Comparison of ENCODE assay signal across 21 cellular contexts in the genomic region with DNA sequence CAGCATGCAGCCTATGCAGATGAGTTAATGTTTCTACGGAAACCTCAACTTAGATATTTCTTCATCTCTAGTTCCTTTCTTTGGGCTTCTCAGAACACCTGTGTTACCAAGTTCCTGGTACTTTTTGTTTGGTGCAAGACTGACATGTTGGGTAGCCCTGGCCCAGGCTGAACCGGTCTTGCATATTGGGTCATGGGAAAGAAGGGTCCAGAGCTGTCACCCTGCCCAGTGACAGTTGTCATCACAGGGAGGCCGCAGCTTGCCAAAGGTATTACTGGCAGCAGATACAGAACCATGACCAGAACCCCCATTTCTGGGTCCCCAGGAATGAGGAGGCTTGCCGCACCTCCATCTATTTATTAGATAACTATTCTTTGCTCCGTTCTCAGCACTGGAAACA. TPM values are rescaled to one million over a fixed set of nuclear protein-coding genes. Genes with fewer than 3 reads are reported as not detected.
"Had no signal": no experiment of that assay in that cellular context is flagged by ENCODE, and none has a peak within 500 bp of the region (broad histone marks: within the 10 kb centered on the region; RNA-seq: fewer than 3 reads in every experiment).

No MANE protein-coding gene starts in this region.

- H3K27ac Mint-ChIP-seq: activated naive CD4-positive, alpha-beta T cell treated with anti-CD3 and anti-CD28 coated beads for 36 hours; activated T-helper 17 cell treated with anti-CD3 and anti-CD28 coated beads, Interleukin-2, amount 50 U/mL, for 72 hours had no signal

- H3K4me3 Mint-ChIP-seq: activated naive CD4-positive, alpha-beta T cell treated with anti-CD3 and anti-CD28 coated beads for 36 hours; activated T-helper 17 cell treated with anti-CD3 and anti-CD28 coated beads, Interleukin-2, amount 50 U/mL, for 72 hours; neural crest cell had no signal

- ATAC-seq: activated T-helper 17 cell treated with anti-CD3 and anti-CD28 coated beads, Interleukin-2, amount 50 U/mL, for 72 hours; heart left ventricle had no signal

- H3K9me3 Mint-ChIP-seq: activated naive CD4-positive, alpha-beta T cell treated with anti-CD3 and anti-CD28 coated beads for 36 hours; activated T-helper 17 cell treated with anti-CD3 and anti-CD28 coated beads, Interleukin-2, amount 50 U/mL, for 72 hours; neural crest cell had no signal

- DNase-seq: activated CD4-positive, alpha-beta T cell treated with anti-CD3 and anti-CD28 coated beads for 48 hours; activated naive CD4-positive, alpha-beta T cell treated with anti-CD3 and anti-CD28 coated beads for 36 hours; effector CD4-positive, alpha-beta T cell; foreskin melanocyte; heart left ventricle; islet precursor cell; left lung; mesenchymal stem cell; ovary; stimulated activated CD4-positive, alpha-beta T cell treated with anti-CD3 and anti-CD28 coated beads, Interleukin-15, amount 100 ng/mL, for 24 hours; stimulated activated CD4-positive, alpha-beta T cell treated with anti-CD3 and anti-CD28 coated beads, Interleukin-4, amount 100 ng/mL, for 24 hours; stomach; T1000; WERI-Rb-1 had no signal

- H3K4me1 Mint-ChIP-seq: activated T-helper 17 cell treated with anti-CD3 and anti-CD28 coated beads, Interleukin-2, amount 50 U/mL, for 72 hours had no signal

RNA-seq across cellular contexts. Expression of gene PDYN, which starts 40.2 kb away (rescaled TPM):
- total RNA-seq: activated naive CD4-positive, alpha-beta T cell treated with anti-CD3 and anti-CD28 coated beads for 36 hours; activated T-helper 17 cell treated with anti-CD3 and anti-CD28 coated beads, Interleukin-2, amount 50 U/mL, for 72 hours; adrenal gland; cardiac septum; heart left ventricle; left lung; ovary; renal cortical epithelial cell; stomach; thoracic aorta; urinary bladder had no signal
- polyA plus RNA-seq: adrenal gland, heart left ventricle, ovary, stomach, urinary bladder had no signal
